Comparison of ENCODE assay signal across 35 cellular contexts in the genomic region with DNA sequence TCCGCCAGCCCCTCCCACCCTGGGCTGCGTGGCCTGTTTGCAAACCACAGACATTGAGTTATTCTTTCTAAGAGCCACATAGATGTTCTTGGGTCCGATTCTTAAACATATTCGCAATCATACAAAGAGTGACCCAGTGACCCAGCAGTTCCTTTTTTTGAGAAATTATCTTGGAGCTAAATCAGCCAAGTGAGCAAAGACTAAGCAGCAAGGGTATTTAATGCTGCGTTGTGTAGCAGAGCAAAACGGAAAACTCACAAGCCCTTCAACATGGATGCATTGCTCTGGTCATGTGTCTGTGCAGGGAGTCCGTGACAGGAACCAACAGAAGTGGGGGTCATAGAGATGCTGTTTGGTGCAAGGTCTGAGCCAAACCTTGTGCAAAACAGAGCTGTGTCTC.
"Had no signal": no experiment of that assay in that cellular context is flagged by ENCODE, and none has a peak within 500 bp of the region (broad histone marks: within the 10 kb centered on the region; RNA-seq: fewer than 3 reads in every experiment).

No MANE protein-coding gene starts in this region.

- H3K36me3 ChIP-seq: MG63 had no signal

- H3K4me2 ChIP-seq: KMS-11 had no signal

- H3K27ac ChIP-seq: KMS-11 had no signal

- H3K9ac ChIP-seq: KMS-11 had no signal

- H3K4me3 ChIP-seq: MG63 had no signal

- H3K27me3 ChIP-seq: MG63 had no signal

- H3K9me3 ChIP-seq: MG63 had no signal

- DNase-seq: Karpas-422, Kasumi-1, MM.1S, MV-4-11, NCI-H1048, NCI-H1092, NCI-H1092 treated with DMSO at 0.1 percent for 48 hours, NCI-H1105, NCI-H1105 treated with DMSO at 0.1 percent for 48 hours, NCI-H1417, NCI-H1417 treated with DMSO at 0.1 percent for 48 hours, NCI-H1436, NCI-H1436 treated with DMSO at 0.1 percent for 48 hours, NCI-H146, NCI-H1694, NCI-H1694 treated with DMSO at 0.1 percent for 48 hours, NCI-H187, NCI-H187 treated with DMSO at 0.1 percent for 48 hours, NCI-H1930, NCI-H2029, NCI-H2029 treated with DMSO at 0.1 percent for 48 hours, NCI-H2081, NCI-H2081 treated with DMSO at 0.1 percent for 48 hours, NCI-H2107, NCI-H2171, NCI-H2171 treated with DMSO at 0.1 percent for 48 hours, NCI-H2227 treated with DMSO at 0.1 percent for 48 hours, NCI-H226, NCI-H345, NCI-H446, NCI-H446 treated with DMSO at 0.1 percent for 48 hours, NCI-H510A, NCI-H510A treated with DMSO at 0.1 percent for 48 hours had no signal
